Comparison of ENCODE assay signal across 8 cellular contexts in the genomic region with DNA sequence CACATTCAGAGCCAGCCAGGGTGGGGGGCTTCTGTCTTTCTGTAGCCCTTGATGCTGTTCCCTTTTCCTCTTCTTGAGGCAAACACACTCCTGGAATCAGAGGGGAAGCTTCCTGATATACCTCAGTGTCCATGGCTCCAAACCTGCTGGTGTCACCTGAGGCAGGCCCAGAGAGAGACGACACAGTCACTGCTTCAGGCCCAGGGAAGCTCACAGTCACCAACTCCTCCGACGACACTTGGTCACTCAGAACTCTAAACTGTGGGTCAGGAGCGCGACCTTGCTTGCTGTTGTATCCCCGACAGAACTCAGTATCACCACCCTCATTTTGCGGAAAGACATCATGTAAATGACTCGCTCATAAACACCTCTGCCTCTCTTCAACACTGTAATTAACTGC. TPM values are rescaled to one million over a fixed set of nuclear protein-coding genes. Genes with fewer than 3 reads are reported as not detected.
A peak's percentile ranks its signal among the peaks of the same experiment; 100 is the strongest.
DNase-seq lines count a peak whose midpoint lies in the region; ATAC-seq and TF ChIP-seq lines count a peak whose summit lies in the region.

No MANE protein-coding gene starts in this region.

- no peaks in the 10 kb centered on the region for H3K9me2 ChIP-seq in Loucy (replicated peaks; ENCODE audit: low read depth, low read length)

- peak overlapping the region; percentile 54 to 90 (median 79) for H3K27ac Mint-ChIP-seq in nephron

- no peak overlapping the region for H2AFZ ChIP-seq in Loucy (ENCODE audit: low read length)

- ATAC-seq in foreskin keratinocyte = no peak

- POLR2A ChIA-PET in BJ (lab: Charles Lee) = no interaction called here

- H3K27me3 ChIP-seq in BJ (ENCODE audit: control insufficient read depth, insufficient read depth, low read length) (no peaks in the 10 kb centered on the region), Loucy (ENCODE audit: insufficient read depth, low read length, poor library complexity, severe bottlenecking) (no peaks in the 10 kb centered on the region), duodenal mucosa (ENCODE audit: control insufficient read depth in 1 of 2, insufficient read depth in 2 of 2, low read length in 2 of 2) (no peaks in the 10 kb centered on the region), foreskin keratinocyte (no peaks in the 10 kb centered on the region)

- H3K9me3 ChIP-seq in Loucy (ENCODE audit: insufficient read depth, low read depth, low read length) (no peaks in the 10 kb centered on the region), duodenal mucosa (ENCODE audit: control insufficient read depth in 1 of 2, low read length in 2 of 2) (no peaks in the 10 kb centered on the region)

- no peaks in the 10 kb centered on the region for H3K9me3 Mint-ChIP-seq in nephron

- peak overlapping the region; percentile 92 to 95 (median 94) for H3K4me3 Mint-ChIP-seq in nephron

- CTCF ChIA-PET in BJ (lab: Yijun Ruan, JAX) = interaction anchor here (1.3 kb wide), 1 partner anchor 133 kb away, joined by 3 read pairs; no protein-coding TSS in a partner anchor

- 0 out of 2 replicates have a peak, but pooled peaks cover under 1% of the 10 kb centered on the region for H3F3A ChIP-seq in Loucy (ENCODE audit: low read depth)

- H3K27ac ChIP-seq in duodenal mucosa (ENCODE audit: low read depth, low read length) (no peak overlapping the region), foreskin keratinocyte (no peak overlapping the region)

- H3K4me1 ChIP-seq in Loucy (ENCODE audit: insufficient read depth, low read length, poor library complexity, severe bottlenecking) = peaks cover 21% of the 10 kb centered on the region
- peaks cover 17 to 24% of the 10 kb centered on the region in 2 donors for H3K4me1 ChIP-seq in duodenal mucosa (ENCODE audit: control insufficient read depth in 1 of 2, insufficient read depth in 2 of 2, low read length in 2 of 2)
- H3K4me1 ChIP-seq in foreskin keratinocyte = no peaks in the 10 kb centered on the region

- no peak for TF ChIP-seq CTCF in BJ (IDR thresholded peaks at IDR 0.05; ENCODE audit: insufficient read depth, low read depth, low read length)
- no peak for TF ChIP-seq CTCF in Loucy (conservative IDR thresholded peaks at IDR 0.05; ENCODE audit: low read length)
- no peak for TF ChIP-seq CTCF in nephron (IDR thresholded peaks at IDR 0.05; ENCODE audit: unreplicated experiment in 3 of 3)
- no peak for TF ChIP-seq CTCF in foreskin keratinocyte (conservative IDR thresholded peaks at IDR 0.05)

- peaks cover 13% of the 10 kb centered on the region for H3K36me3 ChIP-seq in BJ (ENCODE audit: control insufficient read depth, insufficient read depth, low read length)
- peaks cover 19% of the 10 kb centered on the region; the same call in 1 of the 2 replicates for H3K36me3 ChIP-seq in Loucy (ENCODE audit: insufficient read depth, low read length)
- H3K36me3 ChIP-seq in duodenal mucosa (ENCODE audit: control insufficient read depth in 1 of 2, insufficient read depth in 2 of 2, low read length in 2 of 2) = peaks cover 10 to 26% of the 10 kb centered on the region in 2 donors

- H3K4me3 ChIP-seq in BJ (ENCODE audit: low read depth, low read length) (peak overlapping the region; percentile 88; the same call in 1 of the 2 replicates), Loucy (ENCODE audit: low read length, poor library complexity, severe bottlenecking) (peak overlapping the region; percentile 100), duodenal mucosa (ENCODE audit: low read depth in 1 of 2, low read length in 2 of 2) (peak overlapping the region; percentile 79 to 92)

- H3K9ac ChIP-seq in Loucy (ENCODE audit: low read depth, low read length, poor library complexity, severe bottlenecking) = peak overlapping the region; percentile 91
- H3K9ac ChIP-seq in duodenal mucosa (ENCODE audit: low read depth in 1 of 2, low read length in 2 of 2) = peak overlapping the region; percentile 75 to 78

- H3K4me2 ChIP-seq in Loucy (ENCODE audit: low read depth, low read length, poor library complexity, severe bottlenecking) = peak overlapping the region; percentile 99

- H3K4me1 Mint-ChIP-seq in nephron = peaks cover 20% of the 10 kb centered on the region

- H3K79me2 ChIP-seq in Loucy (ENCODE audit: insufficient read depth, low read length) = peaks cover 35% of the 10 kb centered on the region

- H3K36me3 Mint-ChIP-seq in nephron (ENCODE audit: low read depth) = peaks cover 14% of the 10 kb centered on the region

- peaks cover 23% of the 10 kb centered on the region for H4K20me1 ChIP-seq in Loucy (ENCODE audit: insufficient read depth, low read length, poor library complexity, severe bottlenecking)

- DNase-seq in BJ (ENCODE audit: low read depth) (no peak), NCI-H1694 treated with DMSO at 0.1 percent for 48 hours (lab: John Stamatoyannopoulos, UW) (no peak), T1000 (lab: John Stamatoyannopoulos, UW) (no peak), foreskin keratinocyte (no peak)
- DNase-seq in stimulated activated CD4-positive, alpha-beta T cell treated with anti-CD3 and anti-CD28 coated beads, Interleukin-15, amount 100 ng/mL, for 24 hours = no peak

- H3K27me3 Mint-ChIP-seq in nephron (ENCODE audit: low read depth) = no peaks in the 10 kb centered on the region

RNA-seq across cellular contexts. Expression of a gene that starts 1.1 kb away (rescaled TPM):
- polyA plus RNA-seq in BJ (2011; rRNA removed) = 11.1 and 27.9 TPM in 2 replicates
- polyA minus RNA-seq in BJ (2011; rRNA and poly(A)+ RNA removed) = 38.2 TPM in 2 replicates
- total RNA-seq in foreskin keratinocyte = 33.3 and 35.6 TPM in 2 replicates
- 30.2 and 32.3 TPM in 2 replicates for polyA plus RNA-seq in foreskin keratinocyte

RNA-seq across cellular contexts. Expression of a gene that starts 6.3 kb away (rescaled TPM):
- polyA plus RNA-seq in BJ (2011; rRNA removed) (2.5 and 4.5 TPM in 2 replicates), foreskin keratinocyte (6.0 and 6.1 TPM in 2 replicates)
- polyA minus RNA-seq in BJ (2011; rRNA and poly(A)+ RNA removed) = 3.3 and 4.5 TPM in 2 replicates
- 12.3 and 12.6 TPM in 2 replicates for total RNA-seq in foreskin keratinocyte

RNA-seq across cellular contexts. Expression of a gene that starts 18.9 kb away (rescaled TPM):
- polyA plus RNA-seq in BJ (2011; rRNA removed) (3.8 and 4.4 TPM in 2 replicates), foreskin keratinocyte (6.9 and 8.2 TPM in 2 replicates)
- 2.2 and 3.3 TPM in 2 replicates for polyA minus RNA-seq in BJ (2011; rRNA and poly(A)+ RNA removed)
- total RNA-seq in foreskin keratinocyte = 8.0 TPM in 2 replicates

RNA-seq across cellular contexts. Expression of a gene that starts 34.3 kb away (rescaled TPM):
- 2.1 and 2.4 TPM in 2 replicates for polyA plus RNA-seq in BJ (2011; rRNA removed)
- 0.82 and 2.2 TPM in 2 replicates for polyA minus RNA-seq in BJ (2011; rRNA and poly(A)+ RNA removed)
- total RNA-seq in foreskin keratinocyte = 12.6 and 15.1 TPM in 2 replicates
- 16.5 and 19.6 TPM in 2 replicates for polyA plus RNA-seq in foreskin keratinocyte

RNA-seq across cellular contexts. Expression of a gene that starts 43.9 kb away (rescaled TPM):
- 1.3 and 1.9 TPM in 2 replicates for polyA plus RNA-seq in BJ (2011; rRNA removed)
- 0.95 and 2.3 TPM in 2 replicates for polyA minus RNA-seq in BJ (2011; rRNA and poly(A)+ RNA removed)
- 1.9 and 2.3 TPM in 2 replicates for total RNA-seq in foreskin keratinocyte
- polyA plus RNA-seq in foreskin keratinocyte = 3.1 and 3.2 TPM in 2 replicates
